Comparison of ENCODE assay signal across 19 cellular contexts in genomic region chr2:60717691-60718090, GRCh38. TPM values are rescaled to one million over a fixed set of nuclear protein-coding genes. Genes with fewer than 3 reads are reported as not detected.
DNase-seq lines count a peak whose midpoint lies in the region; ATAC-seq and TF ChIP-seq lines count a peak whose summit lies in the region.
"Had no signal": no experiment of that assay in that cellular context is flagged by ENCODE, and none has a peak within 500 bp of the region (broad histone marks: within the 10 kb centered on the region; RNA-seq: fewer than 3 reads in every experiment).

No MANE protein-coding gene starts in this region.

- TF ChIP-seq CTCF in GM23338 (conservative IDR thresholded peaks at IDR 0.05; ENCODE audit: low read depth in 2 of 2): no peak
- no peak for TF ChIP-seq CTCF in RWPE1 (conservative IDR thresholded peaks at IDR 0.05; ENCODE audit: low read depth)
- no peak for TF ChIP-seq CTCF in prostate gland (IDR thresholded peaks at IDR 0.05)

- no peak for TF ChIP-seq POLR2A in prostate gland (IDR thresholded peaks at IDR 0.05)

- H3K9me3 ChIP-seq in prostate gland: no peaks in the 10 kb centered on the region
- H3K9me3 ChIP-seq: Caco-2, upper lobe of left lung had no signal

- H3K4me1 ChIP-seq in GM23338 (ENCODE audit: insufficient read depth) (no peaks in the 10 kb centered on the region), prostate gland (replicated peaks) (no peaks in the 10 kb centered on the region)
- H3K4me1 ChIP-seq: Caco-2, upper lobe of left lung had no signal

- no peaks in the 10 kb centered on the region for H3K9me3 Mint-ChIP-seq in GM23338
- H3K9me3 Mint-ChIP-seq: activated CD8-positive, alpha-beta T cell treated with anti-CD3 and anti-CD28 coated beads for 36 hours; mesothelial cell of epicardium had no signal

- CTCF ChIA-PET in RWPE1 (lab: Yijun Ruan, JAX): no interaction called here

- no peaks in the 10 kb centered on the region for H3K9me2 ChIP-seq in GM23338 (ENCODE audit: insufficient read depth)

- H3K4me1 Mint-ChIP-seq in GM23338: no peaks in the 10 kb centered on the region; the same call in 2 of the 3 replicates
- H3K4me1 Mint-ChIP-seq: mesothelial cell of epicardium had no signal

- no peaks in the 10 kb centered on the region for H3F3A ChIP-seq in GM23338 (replicated peaks; ENCODE audit: low read depth)

- H3K27ac Mint-ChIP-seq in GM23338: no peak overlapping the region; the same call in 1 of the 2 replicates
- H3K27ac Mint-ChIP-seq: activated CD8-positive, alpha-beta T cell treated with anti-CD3 and anti-CD28 coated beads for 36 hours; mesothelial cell of epicardium had no signal

- intact Hi-C loops in prostate gland (cut with DNase I): no loop called here

- no peak for DNase-seq in GM23338 (ENCODE audit: low spot score)
- peak; percentile 66 for DNase-seq in RWPE1 (ENCODE audit: low spot score)
- peak; percentile 74 for DNase-seq in prostate gland (ENCODE audit: low spot score)
- no peak for DNase-seq in NCI-H2029 treated with DMSO at 0.1 percent for 48 hours (lab: John Stamatoyannopoulos, UW)
- no peak for DNase-seq in activated gamma-delta T cell treated with Interleukin-2 at 50 U/mL for 16 hours
- DNase-seq in SK-N-DZ (ENCODE audit: low spot score): no peak
- DNase-seq in SHP77 (lab: John Stamatoyannopoulos, UW): no peak
- DNase-seq: activated CD8-positive, alpha-beta T cell treated with anti-CD3 and anti-CD28 coated beads for 36 hours; glutamatergic neuron; NCI-H1092 treated with DMSO at 0.1 percent for 48 hours; NCI-H2171 treated with DMSO at 0.1 percent for 48 hours; NK-92 treated with Interleukin-12 subunit alpha and Interleukin-12 subunit beta, amount 100 ng/mL, for 24 hours; small intestine had no signal

- ATAC-seq in GM23338: no peak
- ATAC-seq in esophagus mucosa: peak; percentile 93
- ATAC-seq: activated CD8-positive, alpha-beta T cell treated with anti-CD3 and anti-CD28 coated beads for 36 hours; HCT116 had no signal

- H3K27me3 Mint-ChIP-seq in GM23338 (ENCODE audit: insufficient read depth, low read depth, poor library complexity): peaks cover 2% of the 10 kb centered on the region
- H3K27me3 Mint-ChIP-seq: activated CD8-positive, alpha-beta T cell treated with anti-CD3 and anti-CD28 coated beads for 36 hours had no signal

- H3K4me2 ChIP-seq in GM23338: no peak overlapping the region

- no peaks in the 10 kb centered on the region for H3K36me3 Mint-ChIP-seq in GM23338 (ENCODE audit: low read depth)
- H3K36me3 Mint-ChIP-seq: mesothelial cell of epicardium had no signal

- H3K4me3 ChIP-seq in GM23338: no peak overlapping the region
- H3K4me3 ChIP-seq in prostate gland: no peak overlapping the region
- H3K4me3 ChIP-seq: SK-N-MC, upper lobe of left lung had no signal

- H3K27me3 ChIP-seq in GM23338 (ENCODE audit: insufficient read depth): no peaks in the 10 kb centered on the region
- H3K27me3 ChIP-seq in prostate gland (replicated peaks; ENCODE audit: insufficient read depth): no peaks in the 10 kb centered on the region
- H3K27me3 ChIP-seq: upper lobe of left lung had no signal

- peak overlapping the region; percentile 33; the same call in 1 of the 2 replicates for H2AFZ ChIP-seq in GM23338

- no peaks in the 10 kb centered on the region for H3K79me2 ChIP-seq in GM23338 (replicated peaks; ENCODE audit: insufficient read depth)

- no peaks in the 10 kb centered on the region for H4K20me1 ChIP-seq in GM23338 (replicated peaks; ENCODE audit: insufficient read depth)

- POLR2A ChIA-PET in RWPE1 (lab: Yijun Ruan, JAX; ENCODE audit: low non-redundant PET): no interaction called here

- H3K36me3 ChIP-seq in GM23338 (ENCODE audit: insufficient read depth): no peaks in the 10 kb centered on the region
- H3K36me3 ChIP-seq in prostate gland: no peaks in the 10 kb centered on the region
- H3K36me3 ChIP-seq: upper lobe of left lung had no signal

- no peak overlapping the region for H3K27ac ChIP-seq in GM23338 (ENCODE audit: low read depth)
- H3K27ac ChIP-seq in RWPE1: peak overlapping the region; percentile 79
- H3K27ac ChIP-seq in prostate gland: peak overlapping the region in 1 of 2 donors; percentile 36
- H3K27ac ChIP-seq: SK-N-MC had no signal

- no peak overlapping the region for H3K4me3 Mint-ChIP-seq in GM23338
- H3K4me3 Mint-ChIP-seq: activated CD8-positive, alpha-beta T cell treated with anti-CD3 and anti-CD28 coated beads for 36 hours; mesothelial cell of epicardium had no signal

- WGBS in prostate gland: 37% methylated on average over 5 of the region's 5 CpGs

TF ChIP-seq in GM23338, 12 proteins besides CTCF, POLR2A, EP300 and RAD21 (continues in another document):
- no peak for TF ChIP-seq EZH2 (IDR thresholded peaks at IDR 0.05; ENCODE audit: low read depth, unreplicated experiment)
- no peak for TF ChIP-seq ZNF114 (CRISPR knock-in tag; IDR thresholded peaks at IDR 0.05)
- no peak for TF ChIP-seq STAT1 (IDR thresholded peaks at IDR 0.05; ENCODE audit: unreplicated experiment)
- no peak for TF ChIP-seq JUNB (IDR thresholded peaks at IDR 0.05; ENCODE audit: unreplicated experiment)
- no peak for TF ChIP-seq ETS1 (IDR thresholded peaks at IDR 0.05)
- no peak for TF ChIP-seq NANOG (IDR thresholded peaks at IDR 0.05; ENCODE audit: borderline replicate concordance)
- TF ChIP-seq CREB1 (CRISPR knock-in tag; IDR thresholded peaks at IDR 0.05; ENCODE audit: low read depth): no peak
- TF ChIP-seq REST (IDR thresholded peaks at IDR 0.05; ENCODE audit: unreplicated experiment): no peak
- no peak for TF ChIP-seq EZH2phosphoT487 (IDR thresholded peaks at IDR 0.05; ENCODE audit: unreplicated experiment)

RNA-seq across cellular contexts. Expression of gene PAPOLG, which starts 38.4 kb away (rescaled TPM):
- 31.2 and 37.6 TPM in 2 replicates for total RNA-seq in GM23338 (2014; rRNA removed; shearing (Covaris generic))
- polyA plus RNA-seq in GM23338 (2016; fragmentation: Nextera tagmentation; extraction: Ambion mirVana): 11.1 and 13.8 TPM in 2 replicates
- total RNA-seq in esophagus mucosa: 6.9 TPM
- total RNA-seq in prostate gland: 10 to 100 TPM; 12.7 to 18.9 TPM
- 10.1 and 12.7 TPM in 2 replicates for polyA plus RNA-seq in SK-N-DZ (2014; cell fraction: cytosol; rRNA removed)
- 9.9 and 10.0 TPM in 2 replicates for polyA plus RNA-seq in SK-N-DZ (2014; cell fraction: nucleus; rRNA removed)

Comparison
In these comparisons a context has a peak if more than half of its experiments do, and no peak if none do; other contexts are left out.
1. DNase-seq: peak in RWPE1 (single experiment) and prostate gland (single experiment); none in GM23338 (single experiment), NCI-H2029 treated with DMSO at 0.1 percent for 48 hours (single experiment), activated gamma-delta T cell treated with Interleukin-2 at 50 U/mL for 16 hours (single experiment), SK-N-DZ (single experiment) and SHP77 (0 of 2).